21 cellular contexts compared by ENCODE assay signal in the genomic region with DNA sequence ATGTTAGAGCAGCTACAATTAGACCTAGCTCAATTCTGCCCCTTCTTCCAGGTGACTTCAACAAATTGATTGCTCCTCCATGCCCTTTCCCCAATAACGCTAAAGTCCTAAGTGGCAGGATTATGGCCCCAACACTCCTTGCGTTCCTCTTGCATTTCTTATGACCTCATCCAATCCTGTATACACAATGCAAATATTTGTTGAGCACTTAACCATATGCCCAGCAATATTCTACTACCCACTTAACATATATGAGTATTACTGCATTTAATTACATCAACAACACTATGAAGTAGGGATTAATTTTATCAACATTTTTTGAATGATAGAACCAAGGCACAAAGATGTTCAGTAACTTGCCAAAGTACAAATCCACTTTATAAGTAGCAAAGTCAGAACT.
"Had no signal": no experiment of that assay in that cellular context is flagged by ENCODE, and none has a peak within 500 bp of the region (broad histone marks: within the 10 kb centered on the region; RNA-seq: fewer than 3 reads in every experiment).

No MANE protein-coding gene starts in this region.

- ATAC-seq: K562, Panc1, T-cell had no signal

- H3K4me3 ChIP-seq: K562 had no signal

- H3K4me2 ChIP-seq: KMS-11, SK-N-SH had no signal

- H3K9me3 ChIP-seq: SK-N-SH had no signal

- DNase-seq: Kasumi-1, MM.1S, NCI-H1092 treated with DMSO at 0.1 percent for 48 hours, NCI-H1436 treated with DMSO at 0.1 percent for 48 hours, NCI-H1694, NCI-H187 treated with DMSO at 0.1 percent for 48 hours, NCI-H2029 treated with DMSO at 0.1 percent for 48 hours, NCI-H2171 treated with DMSO at 0.1 percent for 48 hours, NCI-H345, NCI-H446 treated with DMSO at 0.1 percent for 48 hours, NCI-H526 treated with DMSO at 0.1 percent for 48 hours, SHP77, SK-N-SH, SW 1271, T-cell had no signal

- H3K9me2 ChIP-seq: SK-N-SH had no signal

- H3K27ac Mint-ChIP-seq: IgD-negative memory B cell; T-cell; T-helper 1 cell treated with Interleukin-12 subunit alpha and Interleukin-12 subunit beta and Interleukin-4 antibody, amounts not matched to agents 30 μg/mL and 1 μg/mL, for 36 hours had no signal

- H3K4me1 Mint-ChIP-seq: IgD-negative memory B cell had no signal

- H3K36me3 Mint-ChIP-seq: IgD-negative memory B cell, T-cell had no signal

- H3K4me3 Mint-ChIP-seq: IgD-negative memory B cell; T-cell; T-helper 1 cell treated with Interleukin-12 subunit alpha and Interleukin-12 subunit beta and Interleukin-4 antibody, amounts not matched to agents 30 μg/mL and 1 μg/mL, for 36 hours had no signal

- H3K9me3 Mint-ChIP-seq: IgD-negative memory B cell; T-cell; T-helper 1 cell treated with Interleukin-12 subunit alpha and Interleukin-12 subunit beta and Interleukin-4 antibody, amounts not matched to agents 30 μg/mL and 1 μg/mL, for 36 hours had no signal

- H3K9ac ChIP-seq: KMS-11, SK-N-SH had no signal

- H3K27ac ChIP-seq: KMS-11, RWPE1 had no signal

- H3K27me3 Mint-ChIP-seq: IgD-negative memory B cell had no signal
